Comparison of ENCODE assay signal across 1 cellular context in genomic region chr13:70932511-70932910, GRCh38.
TF ChIP-seq lines count a peak whose summit lies in the region.

No MANE protein-coding gene starts in this region.

TF ChIP-seq in H1, 55 proteins besides CTCF, POLR2A, EP300 and RAD21:
- TF ChIP-seq TBP (IDR thresholded peaks at IDR 0.05; ENCODE audit: low read depth, low read length) (no peak), SP4 (IDR thresholded peaks at IDR 0.05; ENCODE audit: low read length) (no peak), SP1 (IDR thresholded peaks at IDR 0.05; ENCODE audit: low read depth, low read length) (no peak), BCL11A (IDR thresholded peaks at IDR 0.05; ENCODE audit: low read depth in 2 of 2, low read length in 2 of 2) (no peak), CHD7 (IDR thresholded peaks at IDR 0.05; ENCODE audit: insufficient replicate concordance, low read length) (no peak), JUND (IDR thresholded peaks at IDR 0.05; ENCODE audit: low read length) (no peak), ATF3 (IDR thresholded peaks at IDR 0.05; ENCODE audit: insufficient read depth, low read depth, low read length) (no peak), RFX5 (IDR thresholded peaks at IDR 0.05; ENCODE audit: borderline replicate concordance, low read depth, low read length) (no peak), KDM1A (IDR thresholded peaks at IDR 0.05; ENCODE audit: borderline replicate concordance, low read length) (no peak), TEAD4 (IDR thresholded peaks at IDR 0.05; ENCODE audit: low read depth, low read length) (no peak), HDAC2 (IDR thresholded peaks at IDR 0.05; ENCODE audit: borderline replicate concordance in 1 of 2, low read depth in 2 of 2, low read length in 2 of 2) (no peak), CREB1 (IDR thresholded peaks at IDR 0.05) (no peak)
TF ChIP-seq in H1: peak in this region for 0.
